In genomic region chr16:72664480-72665408, GRCh38 we compare ENCODE assay signal across 1 cellular context.
A peak's percentile ranks its signal among the peaks of the same experiment; 100 is the strongest.
TF ChIP-seq lines count a peak whose summit lies in the region.

No MANE protein-coding gene starts in this region.

TF ChIP-seq in GM12878, 131 proteins besides CTCF, POLR2A, EP300 and RAD21 (continued from another document and continues in another):
- TF ChIP-seq, protein P1, sequence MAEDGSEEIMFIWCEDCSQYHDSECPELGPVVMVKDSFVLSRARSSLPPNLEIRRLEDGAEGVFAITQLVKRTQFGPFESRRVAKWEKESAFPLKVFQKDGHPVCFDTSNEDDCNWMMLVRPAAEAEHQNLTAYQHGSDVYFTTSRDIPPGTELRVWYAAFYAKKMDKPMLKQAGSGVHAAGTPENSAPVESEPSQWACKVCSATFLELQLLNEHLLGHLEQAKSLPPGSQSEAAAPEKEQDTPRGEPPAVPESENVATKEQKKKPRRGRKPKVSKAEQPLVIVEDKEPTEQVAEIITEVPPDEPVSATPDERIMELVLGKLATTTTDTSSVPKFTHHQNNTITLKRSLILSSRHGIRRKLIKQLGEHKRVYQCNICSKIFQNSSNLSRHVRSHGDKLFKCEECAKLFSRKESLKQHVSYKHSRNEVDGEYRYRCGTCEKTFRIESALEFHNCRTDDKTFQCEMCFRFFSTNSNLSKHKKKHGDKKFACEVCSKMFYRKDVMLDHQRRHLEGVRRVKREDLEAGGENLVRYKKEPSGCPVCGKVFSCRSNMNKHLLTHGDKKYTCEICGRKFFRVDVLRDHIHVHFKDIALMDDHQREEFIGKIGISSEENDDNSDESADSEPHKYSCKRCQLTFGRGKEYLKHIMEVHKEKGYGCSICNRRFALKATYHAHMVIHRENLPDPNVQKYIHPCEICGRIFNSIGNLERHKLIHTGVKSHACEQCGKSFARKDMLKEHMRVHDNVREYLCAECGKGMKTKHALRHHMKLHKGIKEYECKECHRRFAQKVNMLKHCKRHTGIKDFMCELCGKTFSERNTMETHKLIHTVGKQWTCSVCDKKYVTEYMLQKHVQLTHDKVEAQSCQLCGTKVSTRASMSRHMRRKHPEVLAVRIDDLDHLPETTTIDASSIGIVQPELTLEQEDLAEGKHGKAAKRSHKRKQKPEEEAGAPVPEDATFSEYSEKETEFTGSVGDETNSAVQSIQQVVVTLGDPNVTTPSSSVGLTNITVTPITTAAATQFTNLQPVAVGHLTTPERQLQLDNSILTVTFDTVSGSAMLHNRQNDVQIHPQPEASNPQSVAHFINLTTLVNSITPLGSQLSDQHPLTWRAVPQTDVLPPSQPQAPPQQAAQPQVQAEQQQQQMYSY (CRISPR knock-in tag; IDR thresholded peaks at IDR 0.05) = no peak
- TF ChIP-seq IRF4 (IDR thresholded peaks at IDR 0.05; ENCODE audit: low read depth, low read length) (no peak), NBN (IDR thresholded peaks at IDR 0.05) (0 out of 2 replicates have a peak, but pooled peaks have one; percentile 65), ATF7 (IDR thresholded peaks at IDR 0.05; ENCODE audit: low read depth) (peak; percentile 71), RUNX3 (IDR thresholded peaks at IDR 0.05; ENCODE audit: low read length) (peak; percentile 66), CHD2 (IDR thresholded peaks at IDR 0.05; ENCODE audit: borderline replicate concordance, low read depth, low read length) (peak; percentile 92), PKNOX1 (IDR thresholded peaks at IDR 0.05) (peak; percentile 99), TBL1XR1 (IDR thresholded peaks at IDR 0.05; ENCODE audit: low read depth, low read length) (no peak), RB1 (IDR thresholded peaks at IDR 0.05; ENCODE audit: borderline replicate concordance) (peak; percentile 82; the same call in 1 of the 2 replicates), IRF3 (IDR thresholded peaks at IDR 0.05) (peak; percentile 76; the same call in 1 of the 2 replicates), BMI1 (IDR thresholded peaks at IDR 0.05; ENCODE audit: borderline replicate concordance) (peak; percentile 98), ZSCAN29 (IDR thresholded peaks at IDR 0.05) (no peak), RELB (IDR thresholded peaks at IDR 0.05; ENCODE audit: low read depth) (peak; percentile 22), SIN3A (IDR thresholded peaks at IDR 0.05; ENCODE audit: low read depth, low read length) (peak; percentile 98), CBFB (IDR thresholded peaks at IDR 0.05; ENCODE audit: low read depth) (0 out of 2 replicates have a peak, but pooled peaks have one; percentile 65), NR2C2 (IDR thresholded peaks at IDR 0.05; ENCODE audit: borderline replicate concordance, control insufficient read depth, insufficient read length, low read depth) (no peak), IKZF1 (conservative IDR thresholded peaks at IDR 0.05) (0 out of 2 replicates have a peak, but pooled peaks have one; percentile 41), RFX5 (IDR thresholded peaks at IDR 0.05; ENCODE audit: low read depth, low read length) (peak; percentile 86), CREM (IDR thresholded peaks at IDR 0.05; ENCODE audit: low read depth) (peak; percentile 68), POLR2AphosphoS5 (IDR thresholded peaks at IDR 0.05; ENCODE audit: low read length) (peak; percentile 78), EED (IDR thresholded peaks at IDR 0.05; ENCODE audit: low read depth) (0 out of 2 replicates have a peak, but pooled peaks have one; percentile 11), SMAD1 (IDR thresholded peaks at IDR 0.05; ENCODE audit: low read depth, partially characterized antibody) (no peak), MXI1 (IDR thresholded peaks at IDR 0.05; ENCODE audit: low read depth, low read length) (peak; percentile 98), E2F4 (IDR thresholded peaks at IDR 0.05; ENCODE audit: low read depth, low read length) (peak; percentile 87), SP1 (IDR thresholded peaks at IDR 0.05; ENCODE audit: low read depth, low read length) (peak; percentile 94), GATAD2B (conservative IDR thresholded peaks at IDR 0.05; ENCODE audit: low read depth) (0 out of 2 replicates have a peak, but pooled peaks have one; percentile 23), HDAC6 (IDR thresholded peaks at IDR 0.05; ENCODE audit: unreplicated experiment) (no peak), MEF2B (IDR thresholded peaks at IDR 0.05; ENCODE audit: partially characterized antibody, poor library complexity, severe bottlenecking) (peak; percentile 59), BCLAF1 (IDR thresholded peaks at IDR 0.05) (no peak), FOS (IDR thresholded peaks at IDR 0.05; ENCODE audit: borderline replicate concordance, extremely low read depth, insufficient read length) (peak; percentile 83), SIX5 (IDR thresholded peaks at IDR 0.05; ENCODE audit: low read depth, low read length, severe bottlenecking) (peak; percentile 22), NFYA (IDR thresholded peaks at IDR 0.05; ENCODE audit: borderline replicate concordance, low read depth, low read length) (peak; percentile 31; the same call in 1 of the 2 replicates), YY1 (IDR thresholded peaks at IDR 0.05; ENCODE audit: low read depth, low read length) (peak; percentile 36; the same call in 1 of the 2 replicates), KLF5 (IDR thresholded peaks at IDR 0.05; ENCODE audit: partially characterized antibody) (peak; percentile 70), IKZF2 (IDR thresholded peaks at IDR 0.05) (peak in 1 of 2 experiments; percentile 13; a peak in 2 of 4 replicates), STAT1 (conservative IDR thresholded peaks at IDR 0.05) (no peak; the same call in 1 of the 2 replicates), CREB1 (IDR thresholded peaks at IDR 0.05; ENCODE audit: low read depth) (peak; percentile 87)
- TF ChIP-seq, protein P2, sequence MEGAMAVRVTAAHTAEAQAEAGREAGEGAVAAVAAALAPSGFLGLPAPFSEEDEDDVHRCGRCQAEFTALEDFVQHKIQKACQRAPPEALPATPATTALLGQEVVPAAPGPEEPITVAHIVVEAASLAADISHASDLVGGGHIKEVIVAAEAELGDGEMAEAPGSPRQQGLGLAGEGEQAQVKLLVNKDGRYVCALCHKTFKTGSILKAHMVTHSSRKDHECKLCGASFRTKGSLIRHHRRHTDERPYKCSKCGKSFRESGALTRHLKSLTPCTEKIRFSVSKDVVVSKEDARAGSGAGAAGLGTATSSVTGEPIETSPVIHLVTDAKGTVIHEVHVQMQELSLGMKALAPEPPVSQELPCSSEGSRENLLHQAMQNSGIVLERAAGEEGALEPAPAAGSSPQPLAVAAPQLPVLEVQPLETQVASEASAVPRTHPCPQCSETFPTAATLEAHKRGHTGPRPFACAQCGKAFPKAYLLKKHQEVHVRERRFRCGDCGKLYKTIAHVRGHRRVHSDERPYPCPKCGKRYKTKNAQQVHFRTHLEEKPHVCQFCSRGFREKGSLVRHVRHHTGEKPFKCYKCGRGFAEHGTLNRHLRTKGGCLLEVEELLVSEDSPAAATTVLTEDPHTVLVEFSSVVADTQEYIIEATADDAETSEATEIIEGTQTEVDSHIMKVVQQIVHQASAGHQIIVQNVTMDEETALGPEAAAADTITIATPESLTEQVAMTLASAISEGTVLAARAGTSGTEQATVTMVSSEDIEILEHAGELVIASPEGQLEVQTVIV (IDR thresholded peaks at IDR 0.05; ENCODE audit: borderline replicate concordance, partially characterized antibody) = peak; percentile 73
- TF ChIP-seq, protein P3, sequence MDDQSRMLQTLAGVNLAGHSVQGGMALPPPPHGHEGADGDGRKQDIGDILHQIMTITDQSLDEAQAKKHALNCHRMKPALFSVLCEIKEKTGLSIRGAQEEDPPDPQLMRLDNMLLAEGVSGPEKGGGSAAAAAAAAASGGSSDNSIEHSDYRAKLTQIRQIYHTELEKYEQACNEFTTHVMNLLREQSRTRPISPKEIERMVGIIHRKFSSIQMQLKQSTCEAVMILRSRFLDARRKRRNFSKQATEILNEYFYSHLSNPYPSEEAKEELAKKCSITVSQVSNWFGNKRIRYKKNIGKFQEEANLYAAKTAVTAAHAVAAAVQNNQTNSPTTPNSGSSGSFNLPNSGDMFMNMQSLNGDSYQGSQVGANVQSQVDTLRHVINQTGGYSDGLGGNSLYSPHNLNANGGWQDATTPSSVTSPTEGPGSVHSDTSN (IDR thresholded peaks at IDR 0.05; ENCODE audit: insufficient replicate concordance, low read depth, low read length) = peak; percentile 98
- TF ChIP-seq, protein P4, sequence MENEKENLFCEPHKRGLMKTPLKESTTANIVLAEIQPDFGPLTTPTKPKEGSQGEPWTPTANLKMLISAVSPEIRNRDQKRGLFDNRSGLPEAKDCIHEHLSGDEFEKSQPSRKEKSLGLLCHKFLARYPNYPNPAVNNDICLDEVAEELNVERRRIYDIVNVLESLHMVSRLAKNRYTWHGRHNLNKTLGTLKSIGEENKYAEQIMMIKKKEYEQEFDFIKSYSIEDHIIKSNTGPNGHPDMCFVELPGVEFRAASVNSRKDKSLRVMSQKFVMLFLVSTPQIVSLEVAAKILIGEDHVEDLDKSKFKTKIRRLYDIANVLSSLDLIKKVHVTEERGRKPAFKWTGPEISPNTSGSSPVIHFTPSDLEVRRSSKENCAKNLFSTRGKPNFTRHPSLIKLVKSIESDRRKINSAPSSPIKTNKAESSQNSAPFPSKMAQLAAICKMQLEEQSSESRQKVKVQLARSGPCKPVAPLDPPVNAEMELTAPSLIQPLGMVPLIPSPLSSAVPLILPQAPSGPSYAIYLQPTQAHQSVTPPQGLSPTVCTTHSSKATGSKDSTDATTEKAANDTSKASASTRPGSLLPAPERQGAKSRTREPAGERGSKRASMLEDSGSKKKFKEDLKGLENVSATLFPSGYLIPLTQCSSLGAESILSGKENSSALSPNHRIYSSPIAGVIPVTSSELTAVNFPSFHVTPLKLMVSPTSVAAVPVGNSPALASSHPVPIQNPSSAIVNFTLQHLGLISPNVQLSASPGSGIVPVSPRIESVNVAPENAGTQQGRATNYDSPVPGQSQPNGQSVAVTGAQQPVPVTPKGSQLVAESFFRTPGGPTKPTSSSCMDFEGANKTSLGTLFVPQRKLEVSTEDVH (IDR thresholded peaks at IDR 0.05; ENCODE audit: low read depth, partially characterized antibody) = peak; percentile 94
- TF ChIP-seq, protein P5, sequence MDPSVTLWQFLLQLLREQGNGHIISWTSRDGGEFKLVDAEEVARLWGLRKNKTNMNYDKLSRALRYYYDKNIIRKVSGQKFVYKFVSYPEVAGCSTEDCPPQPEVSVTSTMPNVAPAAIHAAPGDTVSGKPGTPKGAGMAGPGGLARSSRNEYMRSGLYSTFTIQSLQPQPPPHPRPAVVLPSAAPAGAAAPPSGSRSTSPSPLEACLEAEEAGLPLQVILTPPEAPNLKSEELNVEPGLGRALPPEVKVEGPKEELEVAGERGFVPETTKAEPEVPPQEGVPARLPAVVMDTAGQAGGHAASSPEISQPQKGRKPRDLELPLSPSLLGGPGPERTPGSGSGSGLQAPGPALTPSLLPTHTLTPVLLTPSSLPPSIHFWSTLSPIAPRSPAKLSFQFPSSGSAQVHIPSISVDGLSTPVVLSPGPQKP (IDR thresholded peaks at IDR 0.05; ENCODE audit: low read depth, low read length) = peak; percentile 92
